Comparison of ENCODE assay signal across 7 cellular contexts in the genomic region with DNA sequence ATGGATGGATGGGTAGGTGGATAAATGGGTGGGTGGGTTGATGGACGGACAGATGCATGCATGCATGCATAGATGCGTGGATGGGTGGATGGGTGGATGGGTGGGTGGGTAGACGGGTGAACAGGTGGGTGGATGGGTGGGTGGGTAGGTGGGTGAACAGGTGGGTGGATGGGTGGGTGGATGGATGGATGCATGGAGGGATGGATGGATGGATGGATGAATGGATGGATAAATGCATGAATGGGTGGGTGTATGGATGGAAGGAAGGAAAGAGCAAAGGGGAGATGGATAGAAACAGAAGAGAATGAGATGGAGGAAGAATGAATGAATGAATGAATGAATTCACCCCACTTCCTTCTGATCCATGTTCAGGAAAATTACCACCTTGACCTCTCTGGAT.
"Had no signal": no experiment of that assay in that cellular context is flagged by ENCODE, and none has a peak within 500 bp of the region (broad histone marks: within the 10 kb centered on the region; RNA-seq: fewer than 3 reads in every experiment).

No MANE protein-coding gene starts in this region.

- H3K4me3 ChIP-seq: GM12878 had no signal

- DNase-seq: GDM1, GF-D8 had no signal

- ATAC-seq: GM12878 had no signal

- FAIRE-seq: G401.6, GM12878, GM12891, GM12892, GM18507 had no signal
